In genomic region chr17:40123811-40124114, GRCh38 we compare ENCODE assay signal across 8 cellular contexts. TPM values are rescaled to one million over a fixed set of nuclear protein-coding genes. Genes with fewer than 3 reads are reported as not detected.
DNase-seq lines count a peak whose midpoint lies in the region; ATAC-seq and TF ChIP-seq lines count a peak whose summit lies in the region.

No MANE protein-coding gene starts in this region.

- H3K4me1 ChIP-seq in gastrocnemius medialis = peaks cover 25 to 29% of the 10 kb centered on the region in 2 donors

- intact Hi-C loops in gastrocnemius medialis (cut with DNase I; ENCODE audit: low total_unique reads) = loop anchor here (1.0 to 5.0 kb wide), 2 partner anchors 17 to 219 kb away; partner anchors contain the start of gene CASC3

- TF ChIP-seq POLR2A in gastrocnemius medialis (IDR thresholded peaks at IDR 0.05) = peak in 1 of 2 donors; percentile 12

- TF ChIP-seq CTCF in GM12865 (IDR thresholded peaks at IDR 0.05; ENCODE audit: insufficient read depth, low read depth, low read length, missing control alignments) (no peak), WERI-Rb-1 (IDR thresholded peaks at IDR 0.05; ENCODE audit: low read depth, low read length) (no peak), foreskin fibroblast (IDR thresholded peaks at IDR 0.05; ENCODE audit: low read depth, low read length) (no peak), gastrocnemius medialis (IDR thresholded peaks at IDR 0.05 in 4 of 5, conservative IDR thresholded peaks at IDR 0.05 in 1 of 5) (no peak)

- DNase-seq in GM12865 (ENCODE audit: low read depth) (no peak), WERI-Rb-1 (no peak), foreskin fibroblast (no peak), gastrocnemius medialis (no peak), COLO829 (ENCODE audit: low spot score) (no peak), T-helper 9 cell (no peak)

- no peak for ATAC-seq in gastrocnemius medialis
- ATAC-seq in HG02759 (IDR thresholded peaks at IDR 0.05; ENCODE audit: unreplicated experiment) = no peak
- no peak for ATAC-seq in HG02970 (IDR thresholded peaks at IDR 0.05; ENCODE audit: low FRiP score, unreplicated experiment)

- H3K36me3 ChIP-seq in WERI-Rb-1 = peaks cover 62% of the 10 kb centered on the region
- peaks cover 0 to 29% of the 10 kb centered on the region in 2 donors for H3K36me3 ChIP-seq in gastrocnemius medialis

- H3K9me3 ChIP-seq in WERI-Rb-1 (ENCODE audit: severe bottlenecking) = no peaks in the 10 kb centered on the region
- H3K9me3 ChIP-seq in gastrocnemius medialis = no peaks in the 10 kb centered on the region

- peak overlapping the region; percentile 99 for H3K27ac ChIP-seq in WERI-Rb-1
- peak overlapping the region; percentile 93 to 100 (median 99) for H3K27ac ChIP-seq in gastrocnemius medialis

- peak overlapping the region; percentile 69 for H3K4me3 ChIP-seq in GM12865 (ENCODE audit: low read depth, low read length)
- H3K4me3 ChIP-seq in WERI-Rb-1 (ENCODE audit: low read depth, low read length) = peak overlapping the region; percentile 95
- H3K4me3 ChIP-seq in foreskin fibroblast (ENCODE audit: low read depth in 1 of 2, low read length in 2 of 2) = peak overlapping the region; percentile 98 to 99
- peak overlapping the region; percentile 69 to 100 (median 95) for H3K4me3 ChIP-seq in gastrocnemius medialis

- no peaks in the 10 kb centered on the region for H3K27me3 ChIP-seq in WERI-Rb-1 (ENCODE audit: insufficient read depth, low read depth, severe bottlenecking)
- no peaks in the 10 kb centered on the region for H3K27me3 ChIP-seq in gastrocnemius medialis

- in situ Hi-C loops in gastrocnemius medialis (cut with MboI; ENCODE audit: low sequenced_read_pairs in 4 of 4) = no loop called here

RNA-seq across cellular contexts. Expression of gene MSL1, which starts 2.0 kb away (rescaled TPM):
- total RNA-seq in gastrocnemius medialis = 10 to 100 TPM; 75.7 to 96.3 (median 85.9) TPM

RNA-seq across cellular contexts. Expression of gene CASC3, which starts 16.6 kb away (rescaled TPM):
- 10 to 100 TPM; 35.8 to 41.3 (median 39.8) TPM for total RNA-seq in gastrocnemius medialis

RNA-seq across cellular contexts. Expression of gene NR1D1, which starts 23.4 kb away (rescaled TPM):
- 10 to 100 TPM; 16.0 to 34.2 (median 18.3) TPM for total RNA-seq in gastrocnemius medialis

RNA-seq across cellular contexts. Expression of gene RAPGEFL1, which starts 53.5 kb away (rescaled TPM):
- total RNA-seq in gastrocnemius medialis = 1 to 10 TPM; 1.8 to 5.8 (median 5.2) TPM
